1 cellular context compared by ENCODE assay signal in the genomic region with DNA sequence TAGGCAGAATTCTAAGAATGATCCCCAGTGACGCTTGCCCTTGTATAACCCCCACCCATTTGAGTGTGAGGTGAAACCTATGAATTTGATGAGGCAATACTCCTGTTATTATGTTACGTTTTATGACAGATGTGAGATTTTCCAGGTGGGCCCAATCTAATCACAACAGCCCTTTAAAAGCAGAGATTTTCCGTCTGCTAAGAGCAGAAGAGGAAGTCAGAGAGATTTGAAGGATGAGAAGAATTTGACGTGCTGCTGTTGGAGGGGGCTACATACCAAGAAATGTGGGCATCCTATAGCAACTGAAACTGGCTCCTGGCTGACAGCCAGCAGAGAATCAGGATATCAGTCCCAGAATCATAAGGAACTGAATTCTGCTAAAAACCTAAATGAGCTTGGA.
TF ChIP-seq lines count a peak whose summit lies in the region.

No MANE protein-coding gene starts in this region.

TF ChIP-seq in HepG2, 621 proteins besides CTCF, POLR2A, EP300 and RAD21:
- TF ChIP-seq, protein P1, sequence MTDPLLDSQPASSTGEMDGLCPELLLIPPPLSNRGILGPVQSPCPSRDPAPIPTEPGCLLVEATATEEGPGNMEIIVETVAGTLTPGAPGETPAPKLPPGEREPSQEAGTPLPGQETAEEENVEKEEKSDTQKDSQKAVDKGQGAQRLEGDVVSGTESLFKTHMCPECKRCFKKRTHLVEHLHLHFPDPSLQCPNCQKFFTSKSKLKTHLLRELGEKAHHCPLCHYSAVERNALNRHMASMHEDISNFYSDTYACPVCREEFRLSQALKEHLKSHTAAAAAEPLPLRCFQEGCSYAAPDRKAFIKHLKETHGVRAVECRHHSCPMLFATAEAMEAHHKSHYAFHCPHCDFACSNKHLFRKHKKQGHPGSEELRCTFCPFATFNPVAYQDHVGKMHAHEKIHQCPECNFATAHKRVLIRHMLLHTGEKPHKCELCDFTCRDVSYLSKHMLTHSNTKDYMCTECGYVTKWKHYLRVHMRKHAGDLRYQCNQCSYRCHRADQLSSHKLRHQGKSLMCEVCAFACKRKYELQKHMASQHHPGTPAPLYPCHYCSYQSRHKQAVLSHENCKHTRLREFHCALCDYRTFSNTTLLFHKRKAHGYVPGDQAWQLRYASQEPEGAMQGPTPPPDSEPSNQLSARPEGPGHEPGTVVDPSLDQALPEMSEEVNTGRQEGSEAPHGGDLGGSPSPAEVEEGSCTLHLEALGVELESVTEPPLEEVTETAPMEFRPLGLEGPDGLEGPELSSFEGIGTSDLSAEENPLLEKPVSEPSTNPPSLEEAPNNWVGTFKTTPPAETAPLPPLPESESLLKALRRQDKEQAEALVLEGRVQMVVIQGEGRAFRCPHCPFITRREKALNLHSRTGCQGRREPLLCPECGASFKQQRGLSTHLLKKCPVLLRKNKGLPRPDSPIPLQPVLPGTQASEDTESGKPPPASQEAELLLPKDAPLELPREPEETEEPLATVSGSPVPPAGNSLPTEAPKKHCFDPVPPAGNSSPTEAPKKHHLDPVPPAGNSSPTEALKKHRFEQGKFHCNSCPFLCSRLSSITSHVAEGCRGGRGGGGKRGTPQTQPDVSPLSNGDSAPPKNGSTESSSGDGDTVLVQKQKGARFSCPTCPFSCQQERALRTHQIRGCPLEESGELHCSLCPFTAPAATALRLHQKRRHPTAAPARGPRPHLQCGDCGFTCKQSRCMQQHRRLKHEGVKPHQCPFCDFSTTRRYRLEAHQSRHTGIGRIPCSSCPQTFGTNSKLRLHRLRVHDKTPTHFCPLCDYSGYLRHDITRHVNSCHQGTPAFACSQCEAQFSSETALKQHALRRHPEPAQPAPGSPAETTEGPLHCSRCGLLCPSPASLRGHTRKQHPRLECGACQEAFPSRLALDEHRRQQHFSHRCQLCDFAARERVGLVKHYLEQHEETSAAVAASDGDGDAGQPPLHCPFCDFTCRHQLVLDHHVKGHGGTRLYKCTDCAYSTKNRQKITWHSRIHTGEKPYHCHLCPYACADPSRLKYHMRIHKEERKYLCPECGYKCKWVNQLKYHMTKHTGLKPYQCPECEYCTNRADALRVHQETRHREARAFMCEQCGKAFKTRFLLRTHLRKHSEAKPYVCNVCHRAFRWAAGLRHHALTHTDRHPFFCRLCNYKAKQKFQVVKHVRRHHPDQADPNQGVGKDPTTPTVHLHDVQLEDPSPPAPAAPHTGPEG (CRISPR knock-in tag; IDR thresholded peaks at IDR 0.05): no peak
- TF ChIP-seq GTF2F1 (IDR thresholded peaks at IDR 0.05; ENCODE audit: low read length) (no peak), ZFP90 (CRISPR knock-in tag; IDR thresholded peaks at IDR 0.05; ENCODE audit: borderline replicate concordance) (no peak), RBM22 (optimal IDR thresholded peaks at IDR 0.05; ENCODE audit: low read length) (no peak), ZNF207 (IDR thresholded peaks at IDR 0.05; ENCODE audit: borderline replicate concordance) (no peak), NCOA2 (CRISPR knock-in tag; IDR thresholded peaks at IDR 0.05) (no peak), CENPT (CRISPR knock-in tag; IDR thresholded peaks at IDR 0.05; ENCODE audit: low read depth) (no peak), ZNF614 (CRISPR knock-in tag; IDR thresholded peaks at IDR 0.05; ENCODE audit: borderline replicate concordance) (no peak), ELF4 (CRISPR knock-in tag; IDR thresholded peaks at IDR 0.05; ENCODE audit: borderline replicate concordance) (no peak), NFKBIZ (CRISPR knock-in tag; IDR thresholded peaks at IDR 0.05) (no peak), GLI4 (CRISPR knock-in tag; IDR thresholded peaks at IDR 0.05; ENCODE audit: borderline replicate concordance) (no peak), ZNF180 (CRISPR knock-in tag; IDR thresholded peaks at IDR 0.05; ENCODE audit: borderline replicate concordance, low read depth) (no peak)
- TF ChIP-seq, protein P2, sequence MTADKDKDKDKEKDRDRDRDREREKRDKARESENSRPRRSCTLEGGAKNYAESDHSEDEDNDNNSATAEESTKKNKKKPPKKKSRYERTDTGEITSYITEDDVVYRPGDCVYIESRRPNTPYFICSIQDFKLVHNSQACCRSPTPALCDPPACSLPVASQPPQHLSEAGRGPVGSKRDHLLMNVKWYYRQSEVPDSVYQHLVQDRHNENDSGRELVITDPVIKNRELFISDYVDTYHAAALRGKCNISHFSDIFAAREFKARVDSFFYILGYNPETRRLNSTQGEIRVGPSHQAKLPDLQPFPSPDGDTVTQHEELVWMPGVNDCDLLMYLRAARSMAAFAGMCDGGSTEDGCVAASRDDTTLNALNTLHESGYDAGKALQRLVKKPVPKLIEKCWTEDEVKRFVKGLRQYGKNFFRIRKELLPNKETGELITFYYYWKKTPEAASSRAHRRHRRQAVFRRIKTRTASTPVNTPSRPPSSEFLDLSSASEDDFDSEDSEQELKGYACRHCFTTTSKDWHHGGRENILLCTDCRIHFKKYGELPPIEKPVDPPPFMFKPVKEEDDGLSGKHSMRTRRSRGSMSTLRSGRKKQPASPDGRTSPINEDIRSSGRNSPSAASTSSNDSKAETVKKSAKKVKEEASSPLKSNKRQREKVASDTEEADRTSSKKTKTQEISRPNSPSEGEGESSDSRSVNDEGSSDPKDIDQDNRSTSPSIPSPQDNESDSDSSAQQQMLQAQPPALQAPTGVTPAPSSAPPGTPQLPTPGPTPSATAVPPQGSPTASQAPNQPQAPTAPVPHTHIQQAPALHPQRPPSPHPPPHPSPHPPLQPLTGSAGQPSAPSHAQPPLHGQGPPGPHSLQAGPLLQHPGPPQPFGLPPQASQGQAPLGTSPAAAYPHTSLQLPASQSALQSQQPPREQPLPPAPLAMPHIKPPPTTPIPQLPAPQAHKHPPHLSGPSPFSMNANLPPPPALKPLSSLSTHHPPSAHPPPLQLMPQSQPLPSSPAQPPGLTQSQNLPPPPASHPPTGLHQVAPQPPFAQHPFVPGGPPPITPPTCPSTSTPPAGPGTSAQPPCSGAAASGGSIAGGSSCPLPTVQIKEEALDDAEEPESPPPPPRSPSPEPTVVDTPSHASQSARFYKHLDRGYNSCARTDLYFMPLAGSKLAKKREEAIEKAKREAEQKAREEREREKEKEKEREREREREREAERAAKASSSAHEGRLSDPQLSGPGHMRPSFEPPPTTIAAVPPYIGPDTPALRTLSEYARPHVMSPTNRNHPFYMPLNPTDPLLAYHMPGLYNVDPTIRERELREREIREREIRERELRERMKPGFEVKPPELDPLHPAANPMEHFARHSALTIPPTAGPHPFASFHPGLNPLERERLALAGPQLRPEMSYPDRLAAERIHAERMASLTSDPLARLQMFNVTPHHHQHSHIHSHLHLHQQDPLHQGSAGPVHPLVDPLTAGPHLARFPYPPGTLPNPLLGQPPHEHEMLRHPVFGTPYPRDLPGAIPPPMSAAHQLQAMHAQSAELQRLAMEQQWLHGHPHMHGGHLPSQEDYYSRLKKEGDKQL (CRISPR knock-in tag; IDR thresholded peaks at IDR 0.05; ENCODE audit: low read depth): no peak
- TF ChIP-seq, protein P3, sequence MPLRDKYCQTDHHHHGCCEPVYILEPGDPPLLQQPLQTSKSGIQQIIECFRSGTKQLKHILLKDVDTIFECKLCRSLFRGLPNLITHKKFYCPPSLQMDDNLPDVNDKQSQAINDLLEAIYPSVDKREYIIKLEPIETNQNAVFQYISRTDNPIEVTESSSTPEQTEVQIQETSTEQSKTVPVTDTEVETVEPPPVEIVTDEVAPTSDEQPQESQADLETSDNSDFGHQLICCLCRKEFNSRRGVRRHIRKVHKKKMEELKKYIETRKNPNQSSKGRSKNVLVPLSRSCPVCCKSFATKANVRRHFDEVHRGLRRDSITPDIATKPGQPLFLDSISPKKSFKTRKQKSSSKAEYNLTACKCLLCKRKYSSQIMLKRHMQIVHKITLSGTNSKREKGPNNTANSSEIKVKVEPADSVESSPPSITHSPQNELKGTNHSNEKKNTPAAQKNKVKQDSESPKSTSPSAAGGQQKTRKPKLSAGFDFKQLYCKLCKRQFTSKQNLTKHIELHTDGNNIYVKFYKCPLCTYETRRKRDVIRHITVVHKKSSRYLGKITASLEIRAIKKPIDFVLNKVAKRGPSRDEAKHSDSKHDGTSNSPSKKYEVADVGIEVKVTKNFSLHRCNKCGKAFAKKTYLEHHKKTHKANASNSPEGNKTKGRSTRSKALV (CRISPR knock-in tag; IDR thresholded peaks at IDR 0.05): no peak
- TF ChIP-seq, protein P4, sequence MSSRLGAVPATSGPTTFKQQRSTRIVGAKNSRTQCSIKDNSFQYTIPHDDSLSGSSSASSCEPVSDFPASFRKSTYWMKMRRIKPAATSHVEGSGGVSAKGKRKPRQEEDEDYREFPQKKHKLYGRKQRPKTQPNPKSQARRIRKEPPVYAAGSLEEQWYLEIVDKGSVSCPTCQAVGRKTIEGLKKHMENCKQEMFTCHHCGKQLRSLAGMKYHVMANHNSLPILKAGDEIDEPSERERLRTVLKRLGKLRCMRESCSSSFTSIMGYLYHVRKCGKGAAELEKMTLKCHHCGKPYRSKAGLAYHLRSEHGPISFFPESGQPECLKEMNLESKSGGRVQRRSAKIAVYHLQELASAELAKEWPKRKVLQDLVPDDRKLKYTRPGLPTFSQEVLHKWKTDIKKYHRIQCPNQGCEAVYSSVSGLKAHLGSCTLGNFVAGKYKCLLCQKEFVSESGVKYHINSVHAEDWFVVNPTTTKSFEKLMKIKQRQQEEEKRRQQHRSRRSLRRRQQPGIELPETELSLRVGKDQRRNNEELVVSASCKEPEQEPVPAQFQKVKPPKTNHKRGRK (CRISPR knock-in tag; IDR thresholded peaks at IDR 0.05): no peak
